ENCODE assay signal across 7 cellular contexts in genomic region chr10:7881119-7881518, GRCh38.
"Had no signal": no experiment of that assay in that cellular context is flagged by ENCODE, and none has a peak within 500 bp of the region (broad histone marks: within the 10 kb centered on the region; RNA-seq: fewer than 3 reads in every experiment).

No MANE protein-coding gene starts in this region.

- FAIRE-seq: G401.6, GM12878, GM12891, GM12892, GM19239 had no signal

- DNase-seq: GDM1, GF-D8 had no signal

- H3K4me3 ChIP-seq: GM12878 had no signal

- ATAC-seq: GM12878 had no signal
